In the genomic region with DNA sequence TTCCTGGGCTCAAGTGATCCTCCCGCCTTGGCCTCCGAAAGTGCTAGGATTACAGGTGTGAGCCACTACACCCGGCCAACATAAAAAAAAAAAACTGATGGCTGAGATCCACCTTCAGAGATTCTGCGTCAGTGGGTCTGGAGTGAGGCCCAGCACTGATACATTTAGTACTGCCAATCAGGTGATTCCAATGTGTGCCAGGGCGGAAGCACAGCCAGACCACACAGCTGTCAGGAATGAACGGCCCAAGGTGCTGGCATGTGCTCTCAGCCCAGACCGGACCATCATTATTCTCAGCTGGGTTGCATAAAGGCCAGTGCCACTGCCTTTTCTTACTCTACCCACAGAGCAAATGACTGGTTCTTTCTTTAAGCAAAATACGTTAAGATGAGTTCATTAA, we compare ENCODE assay signal across 17 cellular contexts. TPM values are rescaled to one million over a fixed set of nuclear protein-coding genes. Genes with fewer than 3 reads are reported as not detected.
A peak's percentile ranks its signal among the peaks of the same experiment; 100 is the strongest.
DNase-seq lines count a peak whose midpoint lies in the region; ATAC-seq and TF ChIP-seq lines count a peak whose summit lies in the region.
"Had no signal": no experiment of that assay in that cellular context is flagged by ENCODE, and none has a peak within 500 bp of the region (broad histone marks: within the 10 kb centered on the region; RNA-seq: fewer than 3 reads in every experiment).

No MANE protein-coding gene starts in this region.

- 93% methylated on average over 8 of the region's 8 CpGs for WGBS in hepatocyte (ENCODE audit: low lambda C conversion rate, missing lambda C conversion rate)

- H3K27me3 Mint-ChIP-seq in HFFc6 (ENCODE audit: insufficient read depth) = peaks cover 10% of the 10 kb centered on the region
- peaks cover 9% of the 10 kb centered on the region for H3K27me3 Mint-ChIP-seq in brain

- no peak overlapping the region for H3K4me3 ChIP-seq in hepatocyte

- TF ChIP-seq CTCF in HFFc6 (IDR thresholded peaks at IDR 0.05) (no peak), brain (conservative IDR thresholded peaks at IDR 0.05) (no peak), hepatocyte (IDR thresholded peaks at IDR 0.05; ENCODE audit: poor library complexity) (no peak)

- H3K27me3 ChIP-seq in hepatocyte = no peaks in the 10 kb centered on the region

- H3K4me1 ChIP-seq in hepatocyte (ENCODE audit: insufficient read depth) = peaks cover 9% of the 10 kb centered on the region

- H3K4me1 Mint-ChIP-seq in HFFc6 (ENCODE audit: low read depth) (peaks cover 17% of the 10 kb centered on the region), brain (peaks cover 30% of the 10 kb centered on the region)

- H3K36me3 Mint-ChIP-seq in HFFc6 (ENCODE audit: low read depth) (no peaks in the 10 kb centered on the region), brain (no peaks in the 10 kb centered on the region)
- H3K36me3 Mint-ChIP-seq: CD8-positive, alpha-beta T cell; IgD-negative memory B cell; T-cell had no signal

- H3K79me2 ChIP-seq in hepatocyte = no peaks in the 10 kb centered on the region

- H3K4me2 ChIP-seq in hepatocyte = no peak overlapping the region

- no peak for ATAC-seq in HG02678 (IDR thresholded peaks at IDR 0.05; ENCODE audit: unreplicated experiment)
- ATAC-seq: CD8-positive, alpha-beta T cell; T-cell had no signal

- H3K4me3 Mint-ChIP-seq in HFFc6 (peak overlapping the region; percentile 83; the same call in 1 of the 2 replicates), brain (peak overlapping the region; percentile 36 to 73 (median 60))
- H3K4me3 Mint-ChIP-seq: CD8-positive, alpha-beta T cell; IgD-negative memory B cell; T-cell had no signal

- H3K9me3 Mint-ChIP-seq in HFFc6 = no peaks in the 10 kb centered on the region
- peaks cover 0 to under 1% (median 0%) of the 10 kb centered on the region in 5 experiments for H3K9me3 Mint-ChIP-seq in brain
- H3K9me3 Mint-ChIP-seq: CD8-positive, alpha-beta T cell; T-cell had no signal

- H4K20me1 ChIP-seq in hepatocyte (ENCODE audit: insufficient read depth, poor library complexity, severe bottlenecking) = no peaks in the 10 kb centered on the region

- peak overlapping the region; percentile 71 for H3K27ac ChIP-seq in hepatocyte

- no peaks in the 10 kb centered on the region for H3K36me3 ChIP-seq in hepatocyte (replicated peaks; ENCODE audit: insufficient read depth, low read depth)

- H3K27ac Mint-ChIP-seq in HFFc6 = no peak overlapping the region
- peak overlapping the region in 4 of 5 experiments; percentile 52 to 91 (median 76) for H3K27ac Mint-ChIP-seq in brain
- H3K27ac Mint-ChIP-seq: CD8-positive, alpha-beta T cell; IgD-negative memory B cell; T-cell had no signal

- H3K9me2 ChIP-seq in hepatocyte (replicated peaks; ENCODE audit: insufficient read depth) = no peaks in the 10 kb centered on the region

- no peak overlapping the region for H2AFZ ChIP-seq in hepatocyte

- no peaks in the 10 kb centered on the region for H3K9me3 ChIP-seq in hepatocyte (ENCODE audit: low read depth)

- DNase-seq in HFFc6 (no peak), hepatocyte (ENCODE audit: low spot score) (no peak), renal cortical epithelial cell (ENCODE audit: low read depth) (peak; percentile 79), NCI-H82 treated with DMSO at 0.1 percent for 48 hours (lab: John Stamatoyannopoulos, UW; ENCODE audit: unreplicated experiment) (no peak), inferior parietal cortex (ENCODE audit: extremely low spot score) (no peak), NCI-H510A (lab: John Stamatoyannopoulos, UW) (no peak)
- DNase-seq: activated CD8-positive, alpha-beta memory T cell treated with anti-CD3 and anti-CD28 coated beads for 24 hours; amniotic stem cell; CD8-positive, alpha-beta T cell; NCI-H69; stimulated activated CD4-positive, alpha-beta T cell treated with anti-CD3 and anti-CD28 coated beads, Interleukin-2, amount 100 ng/mL, for 24 hours; T-cell had no signal

RNA-seq across cellular contexts. Expression of gene BCO1, which starts 1.2 kb away (rescaled TPM):
- not detected for total RNA-seq in HFFc6 (2021; fragmentation: NEBNext Ultra II Directional; extraction: Animal tissue kit (Norgen Biotek cat#: 25700))
- polyA plus RNA-seq in brain (ENCODE audit: insufficient read depth, low read depth, low replicate concordance) = 0.39 TPM
- 2.0 and 2.4 TPM in 2 replicates for total RNA-seq in hepatocyte
- 1.4 and 1.6 TPM in 2 replicates for polyA plus RNA-seq in hepatocyte
- 3.3 and 4.3 TPM in 2 replicates for total RNA-seq in renal cortical epithelial cell
- total RNA-seq: CD8-positive, alpha-beta T cell; mononuclear cell; subcutaneous adipose tissue; T-cell had no signal
- polyA plus RNA-seq: IgD-negative memory B cell had no signal
